8 cellular contexts compared by ENCODE assay signal in genomic region chr3:4979401-4980228, GRCh38. TPM values are rescaled to one million over a fixed set of nuclear protein-coding genes. Genes with fewer than 3 reads are reported as not detected.
DNase-seq lines count a peak whose midpoint lies in the region; ATAC-seq and TF ChIP-seq lines count a peak whose summit lies in the region.

Gene BHLHE40 (plus strand): TSS chr3:4979437. CDS start chr3:4979719, 282 bp downstream.

- TF ChIP-seq CTCF in dorsolateral prefrontal cortex (IDR thresholded peaks at IDR 0.05 in 54 of 56, conservative IDR thresholded peaks at IDR 0.05 in 2 of 56; ENCODE audit: low read depth in 1 of 56, partially characterized antibody in 56 of 56) (no peak), lung (IDR thresholded peaks at IDR 0.05; ENCODE audit: control extremely low read depth, extremely low read depth) (no peak)

- no peaks in the 10 kb centered on the region for H3K27me3 ChIP-seq in dorsolateral prefrontal cortex
- H3K27me3 ChIP-seq in lung (ENCODE audit: control insufficient read depth, insufficient read depth): no peaks in the 10 kb centered on the region

- peaks cover 0 to 12% of the 10 kb centered on the region in 2 donors for H3K36me3 ChIP-seq in lung (ENCODE audit: control insufficient read depth in 2 of 2, insufficient read depth in 2 of 2, low read length in 2 of 2)

- peak within 1 kb of the TSS; percentile 65 to 99 (median 97) for H3K27ac ChIP-seq in dorsolateral prefrontal cortex
- H3K27ac ChIP-seq in lung (ENCODE audit: low read depth in 1 of 2, low read length in 1 of 2): peak within 1 kb of the TSS; percentile 99 to 100
- H3K27ac ChIP-seq in temporal lobe (ENCODE audit: low read depth, low read length): peak within 1 kb of the TSS; percentile 94

- no peaks in the 10 kb centered on the region for H3K9me3 ChIP-seq in lung (ENCODE audit: control insufficient read depth in 2 of 2, insufficient read depth in 1 of 2, low read length in 1 of 2)

- 0 to 1% methylated on average over 51 to 55 of the region's 55 CpGs for WGBS in lung, 2 donors

- intact Hi-C loops in dorsolateral prefrontal cortex (cut with DNase I): loop anchor here (2.0 to 5.0 kb wide), 5 partner anchors 47 to 267 kb away; no protein-coding TSS in a partner anchor

- peak; percentile 48 to 79 (median 63) for DNase-seq in NCI-H1417 (lab: John Stamatoyannopoulos, UW)
- DNase-seq in NCI-H1417 treated with DMSO at 0.1 percent for 48 hours (lab: John Stamatoyannopoulos, UW): no peak
- DNase-seq in RKO (ENCODE audit: low spot score): peak; percentile 49
- DNase-seq in dorsolateral prefrontal cortex: peak in 3 of 10 donors; percentile 30 to 54 (median 50)
- DNase-seq in lung (ENCODE audit: low spot score): no peak
- no peak for DNase-seq in HuH-7 (ENCODE audit: low spot score)

- H3K4me3 ChIP-seq in dorsolateral prefrontal cortex (peak within 1 kb of the TSS; percentile 55 to 98 (median 82)), lung (peak within 1 kb of the TSS; percentile 99)

- peaks cover 0 to 4% of the 10 kb centered on the region in 2 donors for H3K4me1 ChIP-seq in lung (ENCODE audit: control insufficient read depth in 2 of 2, insufficient read depth in 2 of 2, low read length in 2 of 2)

- peak; percentile 7 for ATAC-seq in HG02642 (IDR thresholded peaks at IDR 0.05; ENCODE audit: poor library complexity, unreplicated experiment)
- ATAC-seq in lung (ENCODE audit: insufficient read depth, low FRiP score): peak; percentile 17

RNA-seq across cellular contexts. Expression of gene BHLHE40, which starts in this region (rescaled TPM):
- total RNA-seq in dorsolateral prefrontal cortex (100 to 1,000 TPM in 42 of 120 experiments, 10 to 100 TPM in 78; 45.4 to 207 (median 91.5) TPM), lung (100 to 1,000 TPM in 1 of 2 donors, 10 to 100 TPM in 1; 84.4 to 204 TPM), temporal lobe (5.9 TPM)
- polyA plus RNA-seq in lung: 10 to 100 TPM; 28.5 to 92.5 TPM

Comparison
In these comparisons a context has a peak if more than half of its experiments do, and no peak if none do; other contexts are left out.
1. DNase-seq: peak in NCI-H1417 (3 of 3) and RKO (single experiment); none in NCI-H1417 treated with DMSO at 0.1 percent for 48 hours (single experiment), lung (single experiment) and HuH-7 (single experiment).
2. Peak in every context shown above with its lines, with median percentiles within 50 percentile points of each other: H3K27ac ChIP-seq.